Comparison of ENCODE assay signal across 24 cellular contexts in genomic region chr2:238892796-238893195, GRCh38. TPM values are rescaled to one million over a fixed set of nuclear protein-coding genes. Genes with fewer than 3 reads are reported as not detected.
"Had no signal": no experiment of that assay in that cellular context is flagged by ENCODE, and none has a peak within 500 bp of the region (broad histone marks: within the 10 kb centered on the region; RNA-seq: fewer than 3 reads in every experiment).

No MANE protein-coding gene starts in this region.

- H3K9me3 ChIP-seq: gastrocnemius medialis, pancreas, right lobe of liver, thyroid gland had no signal

- H3K4me3 Mint-ChIP-seq: naive thymus-derived CD8-positive, alpha-beta T cell; stimulated activated naive CD8-positive, alpha-beta T cell treated with anti-CD3 and anti-CD28 coated beads, Interleukin-15, amount 100 ng/mL, for 72 hours had no signal

- H3K4me1 Mint-ChIP-seq: naive thymus-derived CD8-positive, alpha-beta T cell; stimulated activated naive CD8-positive, alpha-beta T cell treated with anti-CD3 and anti-CD28 coated beads, Interleukin-15, amount 100 ng/mL, for 72 hours had no signal

- H3K4me3 ChIP-seq: gastrocnemius medialis, pancreas, right lobe of liver, smooth muscle cell, thyroid gland had no signal

- H3K9me3 Mint-ChIP-seq: naive thymus-derived CD8-positive, alpha-beta T cell; stimulated activated naive CD8-positive, alpha-beta T cell treated with anti-CD3 and anti-CD28 coated beads, Interleukin-15, amount 100 ng/mL, for 72 hours had no signal

- H3K36me3 Mint-ChIP-seq: naive thymus-derived CD8-positive, alpha-beta T cell had no signal

- H3K27me3 ChIP-seq: gastrocnemius medialis, pancreas, right lobe of liver, thyroid gland had no signal

- H3K27ac Mint-ChIP-seq: naive thymus-derived CD8-positive, alpha-beta T cell; progenitor cell of endocrine pancreas had no signal

- ATAC-seq: gastrocnemius medialis; left lobe of liver; naive thymus-derived CD8-positive, alpha-beta T cell; pancreas; right lobe of liver; stimulated activated naive CD8-positive, alpha-beta T cell treated with anti-CD3 and anti-CD28 coated beads, Interleukin-15, amount 100 ng/mL, for 72 hours had no signal

- H3K4me2 ChIP-seq: smooth muscle cell had no signal

- H3K4me1 ChIP-seq: gastrocnemius medialis, pancreas, right lobe of liver, thyroid gland had no signal

- FAIRE-seq: kidney, pancreas had no signal

- DNase-seq: cerebellar nuclear complex; cortex of kidney; gastrocnemius medialis; head of caudate nucleus; kidney; mesenchymal stem cell; midbrain; occipital lobe; pancreas; right lobe of liver; stimulated activated CD4-positive, alpha-beta T cell treated with anti-CD3 and anti-CD28 coated beads, Interleukin-12 subunit alpha, Interleukin-12 subunit beta, amount 100 ng/mL, for 4 hours; stimulated activated CD4-positive, alpha-beta T cell treated with anti-CD3 and anti-CD28 coated beads, Interleukin-1b, Interleukin-23, amount 100 ng/mL, for 48 hours; stimulated activated CD4-positive, alpha-beta T cell treated with anti-CD3 and anti-CD28 coated beads, Interleukin-4, amount 100 ng/mL, for 1 hour; stimulated activated CD8-positive, alpha-beta memory T cell treated with anti-CD3 and anti-CD28 coated beads, Interleukin-4, amount 100 ng/mL, for 48 hours; stimulated activated naive CD4-positive, alpha-beta T cell; stimulated activated naive CD8-positive, alpha-beta T cell treated with anti-CD3 and anti-CD28 coated beads, Interleukin-15, amount 100 ng/mL, for 72 hours; thyroid gland; trophoblast cell had no signal

- H3K27ac ChIP-seq: gastrocnemius medialis, pancreas, right lobe of liver, thyroid gland had no signal

- H3K36me3 ChIP-seq: gastrocnemius medialis, pancreas, right lobe of liver, thyroid gland had no signal

RNA-seq across cellular contexts. Expression of gene TWIST2, which starts 44.9 kb away (rescaled TPM):
- total RNA-seq: dermis microvascular lymphatic vessel endothelial cell; left lobe of liver; naive thymus-derived CD8-positive, alpha-beta T cell; progenitor cell of endocrine pancreas had no signal
- polyA plus RNA-seq: naive thymus-derived CD8-positive, alpha-beta T cell; neural cell had no signal
